Comparison of ENCODE assay signal across 1 cellular context in genomic region chr18:48896875-48897511, GRCh38.
TF ChIP-seq lines count a peak whose summit lies in the region.

No MANE protein-coding gene starts in this region.

TF ChIP-seq in HepG2, 621 proteins besides CTCF, POLR2A, EP300 and RAD21 (continued from another document and continues in another):
- TF ChIP-seq BRF2 (CRISPR knock-in tag; IDR thresholded peaks at IDR 0.05): no peak
- TF ChIP-seq ZNF556 (CRISPR knock-in tag; IDR thresholded peaks at IDR 0.05; ENCODE audit: borderline replicate concordance): peak; percentile 54; the same call in 1 of the 2 replicates
- TF ChIP-seq HMGXB4 (CRISPR knock-in tag; IDR thresholded peaks at IDR 0.05; ENCODE audit: borderline replicate concordance in 1 of 2, low read depth in 1 of 2): peak; percentile 79 to 85; a peak in 3 of 4 replicates
- 0 out of 2 replicates have a peak, but pooled peaks have one; percentile 74 for TF ChIP-seq ZNF839 (CRISPR knock-in tag; IDR thresholded peaks at IDR 0.05; ENCODE audit: borderline replicate concordance)
- TF ChIP-seq HDAC1 (CRISPR knock-in tag; IDR thresholded peaks at IDR 0.05): peak; percentile 39; the same call in 1 of the 2 replicates
- no peak for TF ChIP-seq KAT2B (IDR thresholded peaks at IDR 0.05; ENCODE audit: borderline replicate concordance, low read depth, low read length)
- no peak for TF ChIP-seq JARID2 (CRISPR knock-in tag; IDR thresholded peaks at IDR 0.05; ENCODE audit: insufficient replicate concordance)
- TF ChIP-seq ARID5B (CRISPR knock-in tag; IDR thresholded peaks at IDR 0.05): peak; percentile 57; the same call in 1 of the 2 replicates
- 0 out of 4 replicates have a peak, but pooled peaks of 1 of the 2 experiments have one; percentile 20 for TF ChIP-seq KLF16 (CRISPR knock-in tag; IDR thresholded peaks at IDR 0.05)
- TF ChIP-seq ZHX2 (IDR thresholded peaks at IDR 0.05; ENCODE audit: low read depth): peak; percentile 25; the same call in 1 of the 2 replicates
- no peak for TF ChIP-seq ZHX2 (CRISPR knock-in tag; IDR thresholded peaks at IDR 0.05; ENCODE audit: borderline replicate concordance)
- peak; percentile 55 for TF ChIP-seq ASH2L (IDR thresholded peaks at IDR 0.05; ENCODE audit: insufficient read length, low read depth, low read length)
- 0 out of 2 replicates have a peak, but pooled peaks have one; percentile 32 for TF ChIP-seq TMF1 (CRISPR knock-in tag; IDR thresholded peaks at IDR 0.05; ENCODE audit: low read depth)
- TF ChIP-seq ZBTB34 (CRISPR knock-in tag; IDR thresholded peaks at IDR 0.05): peak; percentile 66; the same call in 1 of the 2 replicates
- no peak for TF ChIP-seq ISL2 (CRISPR knock-in tag; IDR thresholded peaks at IDR 0.05)
- peak; percentile 82 for TF ChIP-seq NR2F6 (IDR thresholded peaks at IDR 0.05)
- TF ChIP-seq NR2F6 (CRISPR knock-in tag; IDR thresholded peaks at IDR 0.05): peak; percentile 82
- TF ChIP-seq SMAD3 (CRISPR knock-in tag; IDR thresholded peaks at IDR 0.05): peak; percentile 25; the same call in 1 of the 2 replicates
- no peak for TF ChIP-seq ESRRA (CRISPR knock-in tag; IDR thresholded peaks at IDR 0.05; ENCODE audit: low read depth)
- TF ChIP-seq TAF15 (IDR thresholded peaks at IDR 0.05; ENCODE audit: low read depth, low read length, poor library complexity, severe bottlenecking): no peak
- TF ChIP-seq THAP11 (CRISPR knock-in tag; IDR thresholded peaks at IDR 0.05): peak; percentile 60
- TF ChIP-seq ZBTB4 (CRISPR knock-in tag; IDR thresholded peaks at IDR 0.05; ENCODE audit: borderline replicate concordance): peak; percentile 63; the same call in 1 of the 2 replicates
- peak; percentile 82 for TF ChIP-seq HNF1B (CRISPR knock-in tag; IDR thresholded peaks at IDR 0.05)
- 0 out of 2 replicates have a peak, but pooled peaks have one; percentile 30 for TF ChIP-seq ZSCAN29 (CRISPR knock-in tag; conservative IDR thresholded peaks at IDR 0.05)
- peak; percentile 48; the same call in 1 of the 2 replicates for TF ChIP-seq ZNF543 (CRISPR knock-in tag; IDR thresholded peaks at IDR 0.05)
- peak; percentile 47; the same call in 1 of the 2 replicates for TF ChIP-seq ZSCAN25 (CRISPR knock-in tag; IDR thresholded peaks at IDR 0.05)
- TF ChIP-seq SMAD1 (CRISPR knock-in tag; IDR thresholded peaks at IDR 0.05; ENCODE audit: borderline replicate concordance, low read depth): 0 out of 2 replicates have a peak, but pooled peaks have one; percentile 57
- TF ChIP-seq ZNF792 (CRISPR knock-in tag; IDR thresholded peaks at IDR 0.05): 0 out of 2 replicates have a peak, but pooled peaks have one; percentile 34
- TF ChIP-seq ZBTB43 (CRISPR knock-in tag; conservative IDR thresholded peaks at IDR 0.05): 0 out of 2 replicates have a peak, but pooled peaks have one; percentile 7
- TF ChIP-seq MTF2 (CRISPR knock-in tag; IDR thresholded peaks at IDR 0.05; ENCODE audit: borderline replicate concordance): 0 out of 2 replicates have a peak, but pooled peaks have one; percentile 61
- TF ChIP-seq TGIF2 (CRISPR knock-in tag; IDR thresholded peaks at IDR 0.05): 0 out of 2 replicates have a peak, but pooled peaks have one; percentile 29
